14 cellular contexts compared by ENCODE assay signal in the genomic region with DNA sequence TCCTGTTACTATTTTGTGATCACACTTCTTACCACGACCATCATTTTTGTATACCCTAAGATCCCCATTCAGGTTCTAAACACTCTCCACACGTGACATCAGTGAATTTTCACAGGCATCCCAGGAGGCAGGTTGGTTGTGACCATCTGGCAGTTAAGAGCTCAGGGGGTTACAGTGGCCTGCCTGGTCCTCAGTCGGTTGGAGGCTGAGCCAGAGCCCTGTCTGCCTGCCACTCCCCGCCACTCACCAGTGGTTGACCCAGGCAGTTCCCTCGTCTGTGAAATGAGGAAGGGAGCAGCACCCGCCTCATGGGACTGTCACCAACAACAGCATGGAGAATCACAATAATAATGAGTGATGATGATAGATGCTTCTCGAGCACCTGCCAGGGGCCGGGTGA. TPM values are rescaled to one million over a fixed set of nuclear protein-coding genes. Genes with fewer than 3 reads are reported as not detected.
A peak's percentile ranks its signal among the peaks of the same experiment; 100 is the strongest.
DNase-seq lines count a peak whose midpoint lies in the region; ATAC-seq and TF ChIP-seq lines count a peak whose summit lies in the region.
"Had no signal": no experiment of that assay in that cellular context is flagged by ENCODE, and none has a peak within 500 bp of the region (broad histone marks: within the 10 kb centered on the region; RNA-seq: fewer than 3 reads in every experiment).

No MANE protein-coding gene starts in this region.

- H3K27ac ChIP-seq in gastrocnemius medialis = peak overlapping the region; percentile 79 to 85 (median 80)
- H3K27ac ChIP-seq: BLaER1, GM23248 had no signal

- no peaks in the 10 kb centered on the region for H3K9me3 ChIP-seq in gastrocnemius medialis
- H3K9me3 ChIP-seq: BLaER1, HAP-1 had no signal

- TF ChIP-seq CTCF in gastrocnemius medialis (IDR thresholded peaks at IDR 0.05 in 4 of 5, conservative IDR thresholded peaks at IDR 0.05 in 1 of 5) (no peak), GM10266 (IDR thresholded peaks at IDR 0.05; ENCODE audit: control insufficient read depth, insufficient read depth, low read depth, missing control alignments) (no peak)

- DNase-seq in NCI-H2171 treated with DMSO at 0.1 percent for 48 hours (lab: John Stamatoyannopoulos, UW) (peak; percentile 30), NCI-H2171 (lab: John Stamatoyannopoulos, UW) (no peak), NCI-H524 treated with DMSO at 0.1 percent for 48 hours (lab: John Stamatoyannopoulos, UW) (peak; percentile 2), cerebellum (ENCODE audit: low spot score) (peak; percentile 51), gastrocnemius medialis (no peak), DMS114 treated with DMSO at 0.1 percent for 48 hours (lab: John Stamatoyannopoulos, UW; ENCODE audit: unreplicated experiment) (no peak), COR-L47 (lab: John Stamatoyannopoulos, UW) (no peak), GM10266 (ENCODE audit: extremely low spot score) (no peak)
- DNase-seq: 8988T; CD4-positive, alpha-beta memory T cell; DMS79 treated with DMSO at 0.1 percent for 48 hours; GM23248 had no signal

- no peak overlapping the region for H3K4me3 ChIP-seq in gastrocnemius medialis
- H3K4me3 ChIP-seq: BLaER1, GM23248, HAP-1 had no signal

- TF ChIP-seq POLR2A in gastrocnemius medialis (IDR thresholded peaks at IDR 0.05) = no peak

- H3K27me3 ChIP-seq in gastrocnemius medialis = no peaks in the 10 kb centered on the region
- H3K27me3 ChIP-seq: BLaER1 had no signal

- intact Hi-C loops in gastrocnemius medialis (cut with DNase I; ENCODE audit: low total_unique reads) = loop anchor here (10.0 kb wide), 1 partner anchor 702 kb away; no protein-coding TSS in a partner anchor

- peaks cover 0 to 39% of the 10 kb centered on the region in 2 donors for H3K36me3 ChIP-seq in gastrocnemius medialis

- H3K4me1 ChIP-seq in gastrocnemius medialis = peaks cover 0 to 4% of the 10 kb centered on the region in 2 donors
- H3K4me1 ChIP-seq: BLaER1, HAP-1 had no signal

- in situ Hi-C loops in gastrocnemius medialis (cut with MboI; ENCODE audit: low sequenced_read_pairs in 4 of 4) = no loop called here

- no peak for ATAC-seq in gastrocnemius medialis

RNA-seq across cellular contexts. Expression of gene EHD2, which starts 36.4 kb away (rescaled TPM):
- total RNA-seq in cerebellum (3.5 TPM), gastrocnemius medialis (10 to 100 TPM; 10.9 to 46.6 (median 33.8) TPM)
- total RNA-seq: CD4-positive, alpha-beta memory T cell had no signal

Comparison
In these comparisons a context has a peak if more than half of its experiments do, and no peak if none do; other contexts are left out.
1. DNase-seq: peak in NCI-H2171 treated with DMSO at 0.1 percent for 48 hours (single experiment), NCI-H524 treated with DMSO at 0.1 percent for 48 hours (single experiment) and cerebellum (single experiment); none in NCI-H2171 (single experiment), gastrocnemius medialis (0 of 2), DMS114 treated with DMSO at 0.1 percent for 48 hours (single experiment), COR-L47 (single experiment) and GM10266 (single experiment).